Comparison of ENCODE assay signal across 17 cellular contexts in the genomic region with DNA sequence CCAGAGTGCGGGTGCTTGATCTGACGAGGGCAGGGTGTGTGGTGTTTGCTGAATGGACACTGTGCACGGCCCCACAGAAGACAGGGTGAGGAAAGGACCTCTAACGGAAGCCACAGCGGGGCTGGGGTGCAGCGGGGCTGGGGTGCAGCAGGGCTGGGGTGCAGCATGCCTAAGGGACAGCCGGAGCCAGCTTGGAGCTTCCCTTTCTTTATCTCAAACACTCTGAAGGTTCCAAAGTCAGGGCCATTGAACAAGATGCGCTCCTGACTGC. TPM values are rescaled to one million over a fixed set of nuclear protein-coding genes. Genes with fewer than 3 reads are reported as not detected.
A peak's percentile ranks its signal among the peaks of the same experiment; 100 is the strongest.
DNase-seq lines count a peak whose midpoint lies in the region; ATAC-seq and TF ChIP-seq lines count a peak whose summit lies in the region.
"Had no signal": no experiment of that assay in that cellular context is flagged by ENCODE, and none has a peak within 500 bp of the region (broad histone marks: within the 10 kb centered on the region; RNA-seq: fewer than 3 reads in every experiment).

No MANE protein-coding gene starts in this region.

- no peak overlapping the region for H3K27ac Mint-ChIP-seq in endothelial cell (ENCODE audit: unreplicated experiment)
- H3K27ac Mint-ChIP-seq: B cell; CD4-positive, alpha-beta memory T cell had no signal

- H3K36me3 Mint-ChIP-seq in endothelial cell (ENCODE audit: low read depth, unreplicated experiment), result peaks cover 9% of the 10 kb centered on the region
- H3K36me3 Mint-ChIP-seq: CD4-positive, alpha-beta memory T cell had no signal

- intact Hi-C loops in Panc1 (cut with micrococcal nuclease; ENCODE audit: unreplicated experiment) (no loop called here), lower lobe of right lung (cut with DNase I) (no loop called here)

- no peaks in the 10 kb centered on the region for H3K9me3 Mint-ChIP-seq in endothelial cell (ENCODE audit: unreplicated experiment)

- peak overlapping the region in 8 of 11 experiments; percentile 48 to 83 (median 82); a peak in 14 of 22 replicates for H3K9ac ChIP-seq in BLaER1 treated with 17β-estradiol and CSF1 and Interleukin-3, amounts not matched to agents 10 nM and 100 nM
- peak overlapping the region; percentile 78 for H3K9ac ChIP-seq in skeletal muscle satellite cell (ENCODE audit: low read depth, low read length)

- CTCF ChIA-PET in Panc1 (lab: Charles Lee), result interaction anchor here (0.6 kb wide), 1 partner anchor 381 kb away, joined by 3 read pairs; no protein-coding TSS in a partner anchor

- TF ChIP-seq CTCF in Panc1 (IDR thresholded peaks at IDR 0.05) (no peak), lower lobe of right lung (IDR thresholded peaks at IDR 0.05) (no peak), endothelial cell (IDR thresholded peaks at IDR 0.05; ENCODE audit: unreplicated experiment) (no peak)

- peaks cover 84 to 100% (median 98%) of the 10 kb centered on the region in 10 experiments for H3K4me1 ChIP-seq in BLaER1 treated with 17β-estradiol and CSF1 and Interleukin-3, amounts not matched to agents 10 nM and 100 nM
- H3K4me1 ChIP-seq in Panc1 (ENCODE audit: control insufficient read depth, insufficient read depth, low read length) (peaks cover 18% of the 10 kb centered on the region), lower lobe of right lung (peaks cover 34% of the 10 kb centered on the region), skeletal muscle satellite cell (ENCODE audit: control insufficient read depth, insufficient read depth, low read length) (peaks cover 37% of the 10 kb centered on the region)

- H3K9me3 ChIP-seq in BLaER1 treated with 17β-estradiol and CSF1 and Interleukin-3, amounts not matched to agents 10 nM and 100 nM (replicated peaks in 1 of 11), result no peaks in the 10 kb centered on the region
- H3K9me3 ChIP-seq in Panc1 (ENCODE audit: control insufficient read depth, insufficient read depth, low read depth, low read length) (no peaks in the 10 kb centered on the region), lower lobe of right lung (no peaks in the 10 kb centered on the region), skeletal muscle satellite cell (replicated peaks; ENCODE audit: low read length) (no peaks in the 10 kb centered on the region)

- H3K4me1 Mint-ChIP-seq in endothelial cell (ENCODE audit: unreplicated experiment), result peaks cover 51% of the 10 kb centered on the region

- no peak for DNase-seq in Panc1 (ENCODE audit: low read depth, low spot score)
- no peak for DNase-seq in lower lobe of right lung
- no peak for DNase-seq in endothelial cell (ENCODE audit: low spot score)
- DNase-seq in DMS79 treated with DMSO at 0.1 percent for 48 hours (lab: John Stamatoyannopoulos, UW), result no peak
- DNase-seq in NCI-H2029 (lab: John Stamatoyannopoulos, UW), result no peak
- DNase-seq: CD4-positive, alpha-beta memory T cell; GOT3; NCI-H1105; NCI-H1694; NCI-H2107; NCI-H2227 treated with DMSO at 0.1 percent for 48 hours; NCI-H524 had no signal

- ATAC-seq in Panc1, result no peak
- ATAC-seq in lower lobe of right lung, result peak in 1 of 2 donors; percentile 4
- ATAC-seq: GM12878, K562 had no signal

- no peaks in the 10 kb centered on the region; a peak in 2 of 22 replicates for H3K27me3 ChIP-seq in BLaER1 treated with 17β-estradiol and CSF1 and Interleukin-3, amounts not matched to agents 10 nM and 100 nM
- H3K27me3 ChIP-seq in Panc1 (ENCODE audit: control insufficient read depth, insufficient read depth, low read length) (no peaks in the 10 kb centered on the region), lower lobe of right lung (ENCODE audit: low read depth) (no peaks in the 10 kb centered on the region), skeletal muscle satellite cell (ENCODE audit: control insufficient read depth, insufficient read depth, low read length) (no peaks in the 10 kb centered on the region)

- H3K4me2 ChIP-seq in BLaER1 treated with 17β-estradiol and CSF1 and Interleukin-3, amounts not matched to agents 10 nM and 100 nM, result peak overlapping the region; percentile 90 to 100 (median 94)
- H3K4me2 ChIP-seq in skeletal muscle satellite cell (ENCODE audit: low read length), result no peak overlapping the region

- H3K27ac ChIP-seq in BLaER1 treated with 17β-estradiol and CSF1 and Interleukin-3, amounts not matched to agents 10 nM and 100 nM, result peak overlapping the region; percentile 25 to 96 (median 90); a peak in 19 of 22 replicates
- peak overlapping the region; percentile 90; the same call in 1 of the 2 replicates for H3K27ac ChIP-seq in Panc1 (ENCODE audit: low read length)
- H3K27ac ChIP-seq in lower lobe of right lung, result peak overlapping the region; percentile 61

- POLR2A ChIA-PET in Panc1 (lab: Charles Lee), result no interaction called here

- H3K27me3 Mint-ChIP-seq in endothelial cell (ENCODE audit: unreplicated experiment), result peaks cover 13% of the 10 kb centered on the region

- BruUV-seq in Panc1 (replicated peaks; lab: Mats Ljungman, UMichigan), result no TSS peak

- H3K4me3 Mint-ChIP-seq in endothelial cell (ENCODE audit: unreplicated experiment), result no peak overlapping the region
- H3K4me3 Mint-ChIP-seq: B cell; CD4-positive, alpha-beta memory T cell had no signal

- H4K20me1 ChIP-seq in BLaER1 treated with 17β-estradiol and CSF1 and Interleukin-3, amounts not matched to agents 10 nM and 100 nM, result peaks cover 15 to 95% (median 71%) of the 10 kb centered on the region in 11 experiments

- peaks cover 0 to 7% (median 0%) of the 10 kb centered on the region in 11 experiments; a peak in 1 of 22 replicates for H3K36me3 ChIP-seq in BLaER1 treated with 17β-estradiol and CSF1 and Interleukin-3, amounts not matched to agents 10 nM and 100 nM
- H3K36me3 ChIP-seq in Panc1 (ENCODE audit: control insufficient read depth, insufficient read depth, low read length) (no peaks in the 10 kb centered on the region), lower lobe of right lung (no peaks in the 10 kb centered on the region), skeletal muscle satellite cell (ENCODE audit: insufficient read depth, low read length) (no peaks in the 10 kb centered on the region)

- in situ Hi-C loops in Panc1 (cut with HindIII; ENCODE audit: low pct_unique_long_range_greater_than_20kb, low sequenced_read_pairs), result no loop called here

- peak overlapping the region in 4 of 10 experiments; percentile 0 to 53 (median 40); a peak in 4 of 20 replicates for H3K4me3 ChIP-seq in BLaER1 treated with 17β-estradiol and CSF1 and Interleukin-3, amounts not matched to agents 10 nM and 100 nM
- no peak overlapping the region for H3K4me3 ChIP-seq in Panc1 (ENCODE audit: low read depth in 2 of 2, low read length in 2 of 2)
- H3K4me3 ChIP-seq in lower lobe of right lung, result no peak overlapping the region
- no peak overlapping the region for H3K4me3 ChIP-seq in skeletal muscle satellite cell (ENCODE audit: low read length)
- H3K4me3 ChIP-seq: GM12878, K562 had no signal

RNA-seq across cellular contexts. Expression of gene PXDN, which starts 35.0 kb away (rescaled TPM):
- total RNA-seq in Panc1 (2021; ENCODE audit: unreplicated experiment), result 2.5 TPM
- 4.5 TPM for polyA plus RNA-seq in Panc1 (2012; ENCODE audit: insufficient read length)
- total RNA-seq in lower lobe of right lung, result 36.3 TPM
- 159 and 194 TPM in 2 replicates for total RNA-seq in skeletal muscle satellite cell (2012; rRNA removed)
- 521 TPM for total RNA-seq in endothelial cell (ENCODE audit: unreplicated experiment)
- total RNA-seq: CD4-positive, alpha-beta memory T cell had no signal
- polyA plus RNA-seq: K562 had no signal

Comparison
In these comparisons a context has a peak if more than half of its experiments do, and no peak if none do; other contexts are left out.
1. RNA of gene PXDN, which starts 35.0 kb away (total RNA-seq): 521 TPM in endothelial cell (single experiment); 36.3 TPM in lower lobe of right lung (single experiment) and 2.5 TPM in Panc1 (single experiment); every median in the first group is over 10 times any median in the second.
2. Peak in every context shown above with its lines, with median percentiles within 50 percentile points of each other: H3K27ac ChIP-seq.